In genomic region chr10:69928339-69928738, GRCh38 we compare ENCODE assay signal across 30 cellular contexts.
"Had no signal": no experiment of that assay in that cellular context is flagged by ENCODE, and none has a peak within 500 bp of the region (broad histone marks: within the 10 kb centered on the region; RNA-seq: fewer than 3 reads in every experiment).

No MANE protein-coding gene starts in this region.

- DNase-seq: Karpas-422, Kasumi-1, MG63, MM.1S, MV-4-11, NCI-H1048, NCI-H1092, NCI-H1092 treated with DMSO at 0.1 percent for 48 hours, NCI-H1105, NCI-H1105 treated with DMSO at 0.1 percent for 48 hours, NCI-H1417, NCI-H1417 treated with DMSO at 0.1 percent for 48 hours, NCI-H1436, NCI-H1436 treated with DMSO at 0.1 percent for 48 hours, NCI-H146, NCI-H187, NCI-H187 treated with DMSO at 0.1 percent for 48 hours, NCI-H1930, NCI-H2029, NCI-H2029 treated with DMSO at 0.1 percent for 48 hours, NCI-H2081, NCI-H2081 treated with DMSO at 0.1 percent for 48 hours, NCI-H2107, NCI-H2227 treated with DMSO at 0.1 percent for 48 hours, NCI-H226, NCI-H345, NCI-H446, NCI-H446 treated with DMSO at 0.1 percent for 48 hours, NCI-H510A, NCI-H510A treated with DMSO at 0.1 percent for 48 hours had no signal

- H3K27me3 ChIP-seq: MG63 had no signal

- H3K9me3 ChIP-seq: MG63 had no signal

- H3K4me3 ChIP-seq: MG63 had no signal

- H3K36me3 ChIP-seq: MG63 had no signal
